ENCODE assay signal across 11 cellular contexts in the genomic region with DNA sequence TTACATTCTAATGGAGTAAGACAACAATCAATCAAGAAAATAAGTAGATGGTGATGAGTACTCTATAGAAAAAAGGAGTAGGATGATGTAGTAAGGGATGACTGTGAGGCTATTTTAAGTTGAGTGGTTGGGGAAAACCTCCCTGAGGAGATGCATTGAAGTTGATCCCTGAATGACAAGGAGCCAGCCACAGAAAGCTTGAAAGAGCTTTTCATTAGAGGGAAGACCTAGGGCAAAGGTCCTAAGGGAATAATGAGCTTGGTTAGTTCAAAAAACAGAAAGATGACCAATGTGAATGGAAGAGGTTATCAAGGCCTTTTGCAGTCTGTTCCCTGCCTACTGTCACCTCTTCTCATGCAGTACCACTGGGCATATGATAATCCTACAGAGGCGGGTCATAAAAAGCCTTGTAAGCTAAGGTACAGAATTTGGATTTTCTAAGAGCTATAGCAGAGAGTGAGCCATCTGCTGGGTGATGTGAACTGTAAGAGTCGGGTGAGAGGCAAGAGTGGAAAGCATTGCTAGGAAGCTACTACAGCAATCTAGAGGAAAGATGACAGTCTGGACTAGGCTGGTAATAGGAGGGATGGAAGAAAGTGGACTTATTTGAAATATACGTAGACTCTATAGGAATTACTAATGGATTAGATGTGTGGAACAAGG. TPM values are rescaled to one million over a fixed set of nuclear protein-coding genes. Genes with fewer than 3 reads are reported as not detected.
DNase-seq lines count a peak whose midpoint lies in the region; ATAC-seq, FAIRE-seq and TF ChIP-seq lines count a peak whose summit lies in the region.
"Had no signal": no experiment of that assay in that cellular context is flagged by ENCODE, and none has a peak within 500 bp of the region (broad histone marks: within the 10 kb centered on the region; RNA-seq: fewer than 3 reads in every experiment).

No MANE protein-coding gene starts in this region.

- H3K27ac ChIP-seq in GM12878 (ENCODE audit: control insufficient read depth, insufficient read depth) = no peak overlapping the region

- TF ChIP-seq EP300 in GM12878 (IDR thresholded peaks at IDR 0.05; ENCODE audit: borderline replicate concordance in 1 of 2, control insufficient read depth in 1 of 2, low read depth in 2 of 2, low read length in 2 of 2) = no peak

- no peak for TF ChIP-seq POLR2A in GM12878 (IDR thresholded peaks at IDR 0.05; ENCODE audit: low read depth, low read length)

- peak overlapping the region; percentile 8; the same call in 1 of the 2 replicates for H3K4me2 ChIP-seq in GM12878 (ENCODE audit: control insufficient read depth, insufficient read depth)

- CTCF ChIA-PET in GM12878 (lab: Yijun Ruan, JAX) = interaction anchor here (1.3 to 13.4 kb wide), 12 partner anchors 14 to 197 kb away, joined by 3 to 174 read pairs (median 6); partner anchors contain the start of gene SIK2

- intact Hi-C loops in GM12878 (cut with micrococcal nuclease; ENCODE audit: unreplicated experiment) = no loop called here

- TF ChIP-seq CTCF in GM12878 (IDR thresholded peaks at IDR 0.05 in 2 of 3, conservative IDR thresholded peaks at IDR 0.05 in 1 of 3; ENCODE audit: control insufficient read depth in 2 of 3, extremely low read depth in 1 of 3, insufficient read depth in 1 of 3, low read depth in 3 of 3, low read length in 3 of 3) = peak in 1 of 3 experiments; percentile 8; a peak in 1 of 6 replicates

- H3K36me3 ChIP-seq in GM12878 (ENCODE audit: control insufficient read depth in 2 of 2, insufficient read depth in 2 of 2, low read length in 1 of 2) = peaks cover 3 to 23% of the 10 kb centered on the region in 2 experiments

- SMC1A ChIA-PET in GM12878 (lab: Charles Lee; ENCODE audit: uncharacterized antibody, unreplicated experiment) = interaction anchor here (0.8 to 8.1 kb wide), 22 partner anchors 10 to 176 kb away, joined by 3 to 154 read pairs (median 4); partner anchors contain the start of gene SIK2

- H4K20me1 ChIP-seq in GM12878 (ENCODE audit: control insufficient read depth, insufficient read depth) = no peaks in the 10 kb centered on the region

- DNase-seq in COLO829 (ENCODE audit: low spot score) = peak; percentile 83
- peak; percentile 9 for DNase-seq in LHCN-M2 (ENCODE audit: low read depth)
- DNase-seq in GM12878 (ENCODE audit: low read depth, low spot score) = no peak
- peak; percentile 30 for DNase-seq in midbrain (lab: John Stamatoyannopoulos, UW)
- no peak for DNase-seq in activated gamma-delta T cell (lab: John Stamatoyannopoulos, UW)
- DNase-seq in activated CD4-positive, alpha-beta T cell treated with anti-CD3 and anti-CD28 coated beads for 48 hours = no peak
- no peak for DNase-seq in NCI-H146 (lab: John Stamatoyannopoulos, UW)
- DNase-seq: activated T-cell treated with anti-CD3 and anti-CD28 coated beads, Interleukin-2, amount 50 U/mL, for 48 hours; DMS79; H9 had no signal

- no peaks in the 10 kb centered on the region; the same call in 1 of the 2 replicates for H3K4me1 ChIP-seq in GM12878 (ENCODE audit: control insufficient read depth, insufficient read depth, low read length)

- H3K4me3 ChIP-seq in GM12878 = no peak overlapping the region

- no peak overlapping the region for H2AFZ ChIP-seq in GM12878 (ENCODE audit: control insufficient read depth, low read depth, low read length)

- in situ Hi-C loops in GM12878 (cut with MboI) = no loop called here

- no peaks in the 10 kb centered on the region for H3K27me3 ChIP-seq in GM12878 (replicated peaks in 1 of 2; ENCODE audit: control insufficient read depth in 2 of 2, insufficient read depth in 2 of 2, low read length in 1 of 2)

- peaks cover 22% of the 10 kb centered on the region for H3K79me2 ChIP-seq in GM12878 (ENCODE audit: control insufficient read depth, insufficient read depth, low read length)

- TF ChIP-seq RAD21 in GM12878 (IDR thresholded peaks at IDR 0.05; ENCODE audit: insufficient read depth, low read depth, low read length) = no peak

- POLR2A ChIA-PET in GM12878 (lab: Charles Lee) = interaction anchor here (1.1 to 6.0 kb wide), 4 partner anchors 14 to 160 kb away, joined by 4 to 36 read pairs (median 9); partner anchors contain the start of gene SIK2

- no peak overlapping the region for H3K9ac ChIP-seq in GM12878 (ENCODE audit: control insufficient read depth, insufficient read depth, low read length)

- FAIRE-seq in GM12878 (lab: Jason Lieb, UNC) = no peak

- RAD21 ChIA-PET in GM12878 (lab: Charles Lee; ENCODE audit: unreplicated experiment) = interaction anchor here (0.7 to 7.6 kb wide), 10 partner anchors 15 to 176 kb away, joined by 3 to 136 read pairs (median 4); partner anchors contain the start of gene SIK2

- H3K9me3 ChIP-seq in GM12878 (replicated peaks; ENCODE audit: control insufficient read depth, insufficient read depth, low read length) = no peaks in the 10 kb centered on the region

- no peak for ATAC-seq in GM12878
- ATAC-seq in HG02678 (IDR thresholded peaks at IDR 0.05; ENCODE audit: unreplicated experiment) = no peak

- no TSS peak for BruUV-seq in GM12878 (replicated peaks; lab: Mats Ljungman, UMichigan)

- 78% methylated on average over 3 of the region's 3 CpGs for WGBS in GM12878 (ENCODE audit: insufficient coverage, insufficient replicate concordance, low lambda C conversion rate, missing lambda C conversion rate)

TF ChIP-seq in GM12878, 131 proteins besides CTCF, POLR2A, EP300 and RAD21 (continues in another document):
- TF ChIP-seq TARDBP (IDR thresholded peaks at IDR 0.05; ENCODE audit: borderline replicate concordance) = no peak
- TF ChIP-seq YY1 (IDR thresholded peaks at IDR 0.05; ENCODE audit: low read depth, low read length) = no peak
- no peak for TF ChIP-seq MAX (IDR thresholded peaks at IDR 0.05; ENCODE audit: low read depth, low read length)
- TF ChIP-seq LARP7 (IDR thresholded peaks at IDR 0.05) = no peak
- no peak for TF ChIP-seq MEF2B (IDR thresholded peaks at IDR 0.05; ENCODE audit: partially characterized antibody, poor library complexity, severe bottlenecking)
- TF ChIP-seq NRF1 (conservative IDR thresholded peaks at IDR 0.05; ENCODE audit: low read depth, low read length) = no peak
- no peak for TF ChIP-seq ZNF384 (IDR thresholded peaks at IDR 0.05; ENCODE audit: borderline replicate concordance, low read depth, low read length)
- TF ChIP-seq FOXK2 (IDR thresholded peaks at IDR 0.05) = no peak
- TF ChIP-seq ATF2 (IDR thresholded peaks at IDR 0.05; ENCODE audit: low read length) = no peak
- no peak for TF ChIP-seq TCF12 (IDR thresholded peaks at IDR 0.05; ENCODE audit: low read depth, low read length)
- TF ChIP-seq, protein P1, sequence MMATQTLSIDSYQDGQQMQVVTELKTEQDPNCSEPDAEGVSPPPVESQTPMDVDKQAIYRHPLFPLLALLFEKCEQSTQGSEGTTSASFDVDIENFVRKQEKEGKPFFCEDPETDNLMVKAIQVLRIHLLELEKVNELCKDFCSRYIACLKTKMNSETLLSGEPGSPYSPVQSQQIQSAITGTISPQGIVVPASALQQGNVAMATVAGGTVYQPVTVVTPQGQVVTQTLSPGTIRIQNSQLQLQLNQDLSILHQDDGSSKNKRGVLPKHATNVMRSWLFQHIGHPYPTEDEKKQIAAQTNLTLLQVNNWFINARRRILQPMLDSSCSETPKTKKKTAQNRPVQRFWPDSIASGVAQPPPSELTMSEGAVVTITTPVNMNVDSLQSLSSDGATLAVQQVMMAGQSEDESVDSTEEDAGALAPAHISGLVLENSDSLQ (IDR thresholded peaks at IDR 0.05) = no peak
- TF ChIP-seq ZNF207 (IDR thresholded peaks at IDR 0.05; ENCODE audit: borderline replicate concordance) = no peak
- no peak for TF ChIP-seq IRF3 (IDR thresholded peaks at IDR 0.05)

RNA-seq across cellular contexts. Expression of gene PPP2R1B, which starts 3.1 kb away (rescaled TPM):
- total RNA-seq in LHCN-M2 (2014; rRNA removed) (29.3 and 32.3 TPM in 2 replicates), GM12878 (2014; rRNA removed) (33.9 and 39.5 TPM in 2 replicates), GM12878 (2014; rRNA removed; fragmentation: Illumina TruSeq; extraction: Trizol) (27.6 and 27.8 TPM in 2 replicates), GM12878 (2021) (47.3 and 49.1 TPM in 2 replicates)
- polyA plus RNA-seq in LHCN-M2 (2012) = 14.7 TPM
- total RNA-seq in GM12878 (2013; cell fraction: nucleolus; rRNA removed) = 90.2 and 93.2 TPM in 2 replicates
- polyA plus RNA-seq in GM12878 (2011; ENCODE audit: low read depth) = 18.3 TPM
- polyA plus RNA-seq in GM12878 (2011; rRNA removed) (45.1 and 45.9 TPM in 2 replicates), GM12878 (2014; fragmentation: Illumina TruSeq; extraction: Trizol) (34.4 and 36.1 TPM in 2 replicates), GM12878 (2014; fragmentation: Nextera tagmentation; extraction: Ambion mirVana) (10 to 100 TPM; 28.5 to 37.0 TPM), GM12878 (2014; rRNA removed) (26.6 and 27.3 TPM in 2 replicates), GM12878 (2016; fragmentation: Nextera tagmentation; extraction: Ambion mirVana) (10 to 100 TPM; 63.4 to 68.2 TPM)
- polyA plus RNA-seq in GM12878 (2011; cell fraction: cytosol; rRNA removed) = 35.6 and 43.4 TPM in 2 replicates
- 26.8 and 30.2 TPM in 2 replicates for polyA plus RNA-seq in GM12878 (2011; cell fraction: nucleus; rRNA removed)
- polyA plus RNA-seq in GM12878 (2012) = 14.7 and 18.3 TPM in 2 replicates
- 81.0 and 86.2 TPM in 2 replicates for polyA minus RNA-seq in GM12878 (2011; rRNA and poly(A)+ RNA removed)
- polyA minus RNA-seq in GM12878 (2011; cell fraction: cytosol; rRNA and poly(A)+ RNA removed) = 24.2 and 30.5 TPM in 2 replicates
- 25.5 and 36.2 TPM in 2 replicates for polyA minus RNA-seq in GM12878 (2011; cell fraction: nucleus; rRNA and poly(A)+ RNA removed)

Comparison
In these comparisons a context has a peak if more than half of its experiments do, and no peak if none do; other contexts are left out.
1. DNase-seq: peak in COLO829 (single experiment), LHCN-M2 (single experiment) and midbrain (single experiment); none in GM12878 (single experiment), activated gamma-delta T cell (single experiment), activated CD4-positive, alpha-beta T cell treated with anti-CD3 and anti-CD28 coated beads for 48 hours (single experiment) and NCI-H146 (single experiment).